Comparison of ENCODE assay signal across 10 cellular contexts in the genomic region with DNA sequence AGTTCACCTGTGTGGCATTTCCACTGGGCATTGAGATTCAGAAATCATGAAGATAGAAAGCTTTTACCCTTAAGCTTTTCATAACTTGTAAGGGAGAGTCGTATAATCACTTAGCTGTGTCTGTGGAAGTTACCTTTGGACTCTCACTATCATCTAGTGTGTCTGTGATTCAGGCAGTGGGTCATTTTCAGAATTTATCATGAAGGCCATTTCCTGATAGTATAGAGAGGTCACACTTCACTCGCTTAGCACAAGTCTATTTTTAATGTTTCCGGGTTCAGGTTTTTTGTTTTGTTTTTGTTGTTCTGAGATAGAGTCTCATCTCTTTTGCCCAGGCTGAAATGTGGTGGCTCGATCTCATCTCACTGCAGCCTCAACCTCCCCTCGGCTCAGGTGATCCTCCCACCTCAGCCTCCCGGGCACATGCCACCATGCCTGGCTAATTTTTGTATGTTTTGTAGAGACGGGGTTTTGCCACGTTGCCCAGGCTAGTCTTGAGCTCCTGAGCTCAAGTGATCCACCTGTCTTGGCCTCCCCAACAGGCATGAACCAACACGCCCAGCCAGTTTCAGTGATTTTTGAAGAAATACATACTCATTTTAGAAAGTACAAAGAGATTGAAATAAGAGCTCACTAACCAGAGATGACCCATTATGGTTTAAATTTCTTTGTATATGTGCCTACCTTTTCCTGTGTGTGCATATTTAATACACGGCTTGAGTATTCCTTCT. TPM values are rescaled to one million over a fixed set of nuclear protein-coding genes. Genes with fewer than 3 reads are reported as not detected.
A peak's percentile ranks its signal among the peaks of the same experiment; 100 is the strongest.
DNase-seq lines count a peak whose midpoint lies in the region; ATAC-seq, FAIRE-seq and TF ChIP-seq lines count a peak whose summit lies in the region.
"Not testable (repeated sequence)": the region's sequence is repeated elsewhere in the genome, so short reads cannot be mapped to it uniquely, and the experiment has no call there.
"Had no signal": no experiment of that assay in that cellular context is flagged by ENCODE, and none has a peak within 500 bp of the region (broad histone marks: within the 10 kb centered on the region; RNA-seq: fewer than 3 reads in every experiment).

No MANE protein-coding gene starts in this region.

- not testable (repeated sequence) for H3K4me3 ChIP-seq in Panc1 (ENCODE audit: low read depth in 2 of 2, low read length in 2 of 2); endothelial cell of umbilical vein (replicated peaks in 1 of 3; ENCODE audit: insufficient read depth in 1 of 3, low read depth in 1 of 3, low read length in 3 of 3); pancreas

- ATAC-seq in GM18861 (IDR thresholded peaks at IDR 0.05; ENCODE audit: unreplicated experiment): peak; percentile 47
- ATAC-seq in GM21529 (IDR thresholded peaks at IDR 0.05; ENCODE audit: unreplicated experiment): peak; percentile 39
- peak; percentile 78 for ATAC-seq in HG03066 (IDR thresholded peaks at IDR 0.05; ENCODE audit: low read depth, unreplicated experiment)
- not testable (repeated sequence) for ATAC-seq in Panc1
- peak; percentile 22 to 64 (median 50) for ATAC-seq in pancreas

- H3K36me3 ChIP-seq in Panc1 (ENCODE audit: control insufficient read depth, insufficient read depth, low read length); endothelial cell of umbilical vein (ENCODE audit: control insufficient read depth in 2 of 2, extremely low read depth in 1 of 2, insufficient read depth in 2 of 2, low read length in 2 of 2): not testable (repeated sequence)
- peaks cover 6 to 26% (median 15%) of the 10 kb centered on the region in 3 donors for H3K36me3 ChIP-seq in pancreas

- not testable (repeated sequence) for H3K4me1 ChIP-seq in Panc1 (ENCODE audit: control insufficient read depth, insufficient read depth, low read length); endothelial cell of umbilical vein (ENCODE audit: control insufficient read depth, extremely low read depth, insufficient read depth, low read length); pancreas

- not testable (repeated sequence) for H3K9me1 ChIP-seq in endothelial cell of umbilical vein (replicated peaks; ENCODE audit: control insufficient read depth, extremely low read depth, insufficient read depth, low read length)

- not testable (repeated sequence) for H3K27ac ChIP-seq in Panc1 (ENCODE audit: low read length); endothelial cell of umbilical vein (ENCODE audit: insufficient read depth, low read depth, low read length); pancreas

- not testable (repeated sequence) for TF ChIP-seq CTCF in Panc1 (IDR thresholded peaks at IDR 0.05); endothelial cell of umbilical vein (IDR thresholded peaks at IDR 0.05; ENCODE audit: extremely low read depth in 1 of 2, insufficient read depth in 1 of 2, low read depth in 1 of 2, low read length in 2 of 2); pancreas (IDR thresholded peaks at IDR 0.05)

- H3K27me3 ChIP-seq in Panc1 (ENCODE audit: control insufficient read depth, insufficient read depth, low read length); endothelial cell of umbilical vein (ENCODE audit: control insufficient read depth in 2 of 2, insufficient read depth in 2 of 2, low read length in 2 of 2); pancreas: not testable (repeated sequence)

- not testable (repeated sequence) for H2AFZ ChIP-seq in endothelial cell of umbilical vein (ENCODE audit: low read depth, low read length)

- H3K36me3 Mint-ChIP-seq in activated naive CD4-positive, alpha-beta T cell treated with anti-CD3 and anti-CD28 coated beads, Interleukin-2, amount 50 U/mL, for 24 hours: peaks cover 21% of the 10 kb centered on the region

- H3K4me3 Mint-ChIP-seq in activated naive CD4-positive, alpha-beta T cell treated with anti-CD3 and anti-CD28 coated beads, Interleukin-2, amount 50 U/mL, for 24 hours: not testable (repeated sequence)

- POLR2A ChIA-PET in Panc1 (lab: Charles Lee); endothelial cell of umbilical vein (lab: Charles Lee): not testable (repeated sequence)

- H3K9me3 Mint-ChIP-seq in activated naive CD4-positive, alpha-beta T cell treated with anti-CD3 and anti-CD28 coated beads, Interleukin-2, amount 50 U/mL, for 24 hours: not testable (repeated sequence)

- not testable (repeated sequence) for H3K9ac ChIP-seq in endothelial cell of umbilical vein (replicated peaks; ENCODE audit: extremely low read depth, insufficient read depth, low read length)

- TF ChIP-seq POLR2A in endothelial cell of umbilical vein (IDR thresholded peaks at IDR 0.05; ENCODE audit: low read depth, low read length): not testable (repeated sequence)

- not testable (repeated sequence) for FAIRE-seq in endothelial cell of umbilical vein (lab: Jason Lieb, UNC); pancreas (lab: Jason Lieb, UNC)

- intact Hi-C loops in Panc1 (cut with micrococcal nuclease; ENCODE audit: unreplicated experiment); endothelial cell of umbilical vein (cut with micrococcal nuclease); pancreas (cut with DNase I): not testable (repeated sequence)

- not testable (repeated sequence) for H3K79me2 ChIP-seq in endothelial cell of umbilical vein (ENCODE audit: control insufficient read depth, insufficient read depth, low read length)

- H3K9me3 ChIP-seq in Panc1 (ENCODE audit: control insufficient read depth, insufficient read depth, low read depth, low read length); endothelial cell of umbilical vein (replicated peaks; ENCODE audit: control insufficient read depth, insufficient read depth, low read length); pancreas: not testable (repeated sequence)

- peak overlapping the region; percentile 46 for H3K27ac Mint-ChIP-seq in activated naive CD4-positive, alpha-beta T cell treated with anti-CD3 and anti-CD28 coated beads, Interleukin-2, amount 50 U/mL, for 24 hours

- in situ Hi-C loops in Panc1 (cut with HindIII; ENCODE audit: low pct_unique_long_range_greater_than_20kb, low sequenced_read_pairs): not testable (repeated sequence)

- dilution Hi-C loops in endothelial cell of umbilical vein (cut with MboI; ENCODE audit: extremely low pct_ligation_motif_present, low sequenced_read_pairs): not testable (repeated sequence)

- DNase-seq in Panc1 (ENCODE audit: low read depth, low spot score); endothelial cell of umbilical vein (ENCODE audit: low read depth, low spot score); pancreas: not testable (repeated sequence)

- H3K4me1 Mint-ChIP-seq in activated naive CD4-positive, alpha-beta T cell treated with anti-CD3 and anti-CD28 coated beads, Interleukin-2, amount 50 U/mL, for 24 hours: not testable (repeated sequence)

- CTCF ChIA-PET in Panc1 (lab: Charles Lee); endothelial cell of umbilical vein (lab: Charles Lee): not testable (repeated sequence)

- WGBS in pancreas, 2 donors: 78 to 83% methylated on average over 8 of the region's 10 CpGs

- H4K20me1 ChIP-seq in endothelial cell of umbilical vein (replicated peaks; ENCODE audit: control insufficient read depth, extremely low read depth, insufficient read depth, low read length): not testable (repeated sequence)

- BruUV-seq in Panc1 (replicated peaks; lab: Mats Ljungman, UMichigan): TSS peak; percentile 18
- BruUV-seq in endothelial cell of umbilical vein (replicated peaks; lab: Mats Ljungman, UMichigan): TSS peak; percentile 7

- not testable (repeated sequence) for H3K27me3 Mint-ChIP-seq in activated naive CD4-positive, alpha-beta T cell treated with anti-CD3 and anti-CD28 coated beads, Interleukin-2, amount 50 U/mL, for 24 hours

- H3K4me2 ChIP-seq in endothelial cell of umbilical vein (ENCODE audit: insufficient read depth, low read length): not testable (repeated sequence)

RNA-seq across cellular contexts. Expression of a gene that starts 36.1 kb away (rescaled TPM):
- total RNA-seq in Panc1 (2021; ENCODE audit: unreplicated experiment) (not detected), endothelial cell of umbilical vein (0.62 and 0.81 TPM in 2 replicates), pancreas (10 to 100 TPM in 2 of 6 donors, 1 to 10 TPM in 4; 5.2 to 35.9 (median 8.5) TPM)
- polyA plus RNA-seq in Panc1 (2012; ENCODE audit: insufficient read length): not detected
- polyA plus RNA-seq in endothelial cell of umbilical vein (0.18 TPM in 1 of 2 replicates, not detected in the other), pancreas (10 to 100 TPM; 28.8 to 30.4 TPM)
- not detected in 2 replicates for polyA plus RNA-seq in endothelial cell of umbilical vein (2011; cell fraction: cytosol; rRNA removed)
- polyA plus RNA-seq in endothelial cell of umbilical vein (2011; cell fraction: nucleus; rRNA removed): 0.17 and 0.35 TPM in 2 replicates
- 0.12 and 0.31 TPM in 2 replicates for polyA plus RNA-seq in endothelial cell of umbilical vein (2012)
- not detected in 2 replicates for polyA minus RNA-seq in endothelial cell of umbilical vein
- polyA minus RNA-seq in endothelial cell of umbilical vein (2011; cell fraction: cytosol; rRNA and poly(A)+ RNA removed): not detected
- polyA minus RNA-seq in endothelial cell of umbilical vein (2011; cell fraction: nucleus; rRNA and poly(A)+ RNA removed): not detected in 2 replicates
- total RNA-seq: Daoy, RPMI7951, SJSA1 had no signal
